In the genomic region with DNA sequence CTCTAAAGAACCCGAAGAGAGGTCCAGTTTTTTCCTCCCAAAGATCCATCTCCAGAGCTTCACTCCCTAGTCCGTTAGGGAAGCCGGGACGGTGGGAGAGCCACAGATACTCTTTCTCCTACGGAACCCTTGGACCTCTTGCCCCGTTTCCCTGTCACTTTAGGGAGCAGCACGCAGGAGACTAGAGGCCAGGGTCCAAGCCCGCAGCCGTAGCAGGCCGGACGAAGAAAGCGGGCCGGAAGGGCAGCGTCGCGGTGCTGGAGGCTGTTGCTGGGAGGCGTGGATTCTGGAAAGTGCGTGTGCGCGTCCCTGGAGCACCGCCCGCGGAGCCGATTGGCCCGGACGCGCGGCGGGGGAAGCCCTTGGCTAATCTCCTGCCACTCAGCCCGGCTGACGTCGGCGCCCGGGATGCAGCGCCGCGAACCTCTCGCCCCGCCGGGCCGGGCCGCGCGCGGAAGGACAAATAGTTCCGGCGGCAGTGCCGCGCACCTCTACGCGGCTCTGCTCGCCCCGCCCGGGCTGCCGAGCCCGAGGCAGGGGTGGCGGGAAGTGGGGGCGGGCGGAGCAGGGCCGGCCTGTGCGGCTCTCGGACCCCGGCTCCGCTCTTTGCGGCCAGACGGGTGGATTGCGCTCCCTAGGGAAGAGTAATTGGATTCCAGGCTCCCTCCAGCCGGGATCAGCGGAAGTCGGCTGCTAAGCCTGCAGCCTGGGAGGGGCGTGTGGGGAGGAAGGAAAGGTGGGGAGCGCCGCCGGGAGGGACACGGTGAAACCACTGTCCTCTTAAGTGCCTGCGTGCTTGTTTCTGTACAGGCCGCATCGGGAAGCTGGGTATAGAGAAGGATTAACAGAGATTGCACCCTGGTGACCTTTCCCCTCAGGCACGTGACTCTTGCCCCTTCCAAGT, we compare ENCODE assay signal across 1 cellular context.
TF ChIP-seq lines count a peak whose summit lies in the region.

No MANE protein-coding gene starts in this region.

TF ChIP-seq in HepG2, 621 proteins besides CTCF, POLR2A, EP300 and RAD21 (continued from another document and continues in another):
- TF ChIP-seq, protein P1, sequence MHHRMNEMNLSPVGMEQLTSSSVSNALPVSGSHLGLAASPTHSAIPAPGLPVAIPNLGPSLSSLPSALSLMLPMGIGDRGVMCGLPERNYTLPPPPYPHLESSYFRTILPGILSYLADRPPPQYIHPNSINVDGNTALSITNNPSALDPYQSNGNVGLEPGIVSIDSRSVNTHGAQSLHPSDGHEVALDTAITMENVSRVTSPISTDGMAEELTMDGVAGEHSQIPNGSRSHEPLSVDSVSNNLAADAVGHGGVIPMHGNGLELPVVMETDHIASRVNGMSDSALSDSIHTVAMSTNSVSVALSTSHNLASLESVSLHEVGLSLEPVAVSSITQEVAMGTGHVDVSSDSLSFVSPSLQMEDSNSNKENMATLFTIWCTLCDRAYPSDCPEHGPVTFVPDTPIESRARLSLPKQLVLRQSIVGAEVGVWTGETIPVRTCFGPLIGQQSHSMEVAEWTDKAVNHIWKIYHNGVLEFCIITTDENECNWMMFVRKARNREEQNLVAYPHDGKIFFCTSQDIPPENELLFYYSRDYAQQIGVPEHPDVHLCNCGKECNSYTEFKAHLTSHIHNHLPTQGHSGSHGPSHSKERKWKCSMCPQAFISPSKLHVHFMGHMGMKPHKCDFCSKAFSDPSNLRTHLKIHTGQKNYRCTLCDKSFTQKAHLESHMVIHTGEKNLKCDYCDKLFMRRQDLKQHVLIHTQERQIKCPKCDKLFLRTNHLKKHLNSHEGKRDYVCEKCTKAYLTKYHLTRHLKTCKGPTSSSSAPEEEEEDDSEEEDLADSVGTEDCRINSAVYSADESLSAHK (CRISPR knock-in tag; IDR thresholded peaks at IDR 0.05; ENCODE audit: borderline replicate concordance), result 0 out of 2 replicates have a peak, but pooled peaks have one; percentile 27
- peak; percentile 92 for TF ChIP-seq RNF2 (conservative IDR thresholded peaks at IDR 0.05; ENCODE audit: low read depth)
- no peak for TF ChIP-seq ZFP41 (CRISPR knock-in tag; IDR thresholded peaks at IDR 0.05; ENCODE audit: borderline replicate concordance)
- no peak for TF ChIP-seq ZNF746 (CRISPR knock-in tag; IDR thresholded peaks at IDR 0.05)
- TF ChIP-seq, protein P2, sequence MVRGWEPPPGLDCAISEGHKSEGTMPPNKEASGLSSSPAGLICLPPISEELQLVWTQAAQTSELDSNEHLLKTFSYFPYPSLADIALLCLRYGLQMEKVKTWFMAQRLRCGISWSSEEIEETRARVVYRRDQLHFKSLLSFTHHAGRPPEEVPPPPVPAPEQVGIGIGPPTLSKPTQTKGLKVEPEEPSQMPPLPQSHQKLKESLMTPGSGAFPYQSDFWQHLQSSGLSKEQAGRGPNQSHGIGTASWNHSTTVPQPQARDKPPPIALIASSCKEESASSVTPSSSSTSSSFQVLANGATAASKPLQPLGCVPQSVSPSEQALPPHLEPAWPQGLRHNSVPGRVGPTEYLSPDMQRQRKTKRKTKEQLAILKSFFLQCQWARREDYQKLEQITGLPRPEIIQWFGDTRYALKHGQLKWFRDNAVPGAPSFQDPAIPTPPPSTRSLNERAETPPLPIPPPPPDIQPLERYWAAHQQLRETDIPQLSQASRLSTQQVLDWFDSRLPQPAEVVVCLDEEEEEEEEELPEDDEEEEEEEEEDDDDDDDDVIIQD (CRISPR knock-in tag; IDR thresholded peaks at IDR 0.05; ENCODE audit: low read depth), result peak; percentile 82; the same call in 1 of the 2 replicates
- TF ChIP-seq ZNF432 (CRISPR knock-in tag; IDR thresholded peaks at IDR 0.05; ENCODE audit: borderline replicate concordance), result no peak; the same call in 1 of the 2 replicates
- TF ChIP-seq ZNF792 (CRISPR knock-in tag; IDR thresholded peaks at IDR 0.05), result peak; percentile 81
- TF ChIP-seq ZNF644 (CRISPR knock-in tag; IDR thresholded peaks at IDR 0.05; ENCODE audit: low read depth), result 0 out of 2 replicates have a peak, but pooled peaks have one; percentile 57
- peak; percentile 95 for TF ChIP-seq HDAC1 (CRISPR knock-in tag; IDR thresholded peaks at IDR 0.05)
- TF ChIP-seq GATAD2A (CRISPR knock-in tag; IDR thresholded peaks at IDR 0.05), result peak; percentile 73
- TF ChIP-seq STAT5B (CRISPR knock-in tag; IDR thresholded peaks at IDR 0.05), result 0 out of 2 replicates have a peak, but pooled peaks have one; percentile 16
- TF ChIP-seq ZNF883 (CRISPR knock-in tag; IDR thresholded peaks at IDR 0.05; ENCODE audit: not compliant biosample characterization), result no peak
- TF ChIP-seq, protein P3, sequence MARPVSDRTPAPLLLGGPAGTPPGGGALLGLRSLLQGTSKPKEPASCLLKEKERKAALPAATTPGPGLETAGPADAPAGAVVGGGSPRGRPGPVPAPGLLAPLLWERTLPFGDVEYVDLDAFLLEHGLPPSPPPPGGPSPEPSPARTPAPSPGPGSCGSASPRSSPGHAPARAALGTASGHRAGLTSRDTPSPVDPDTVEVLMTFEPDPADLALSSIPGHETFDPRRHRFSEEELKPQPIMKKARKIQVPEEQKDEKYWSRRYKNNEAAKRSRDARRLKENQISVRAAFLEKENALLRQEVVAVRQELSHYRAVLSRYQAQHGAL (CRISPR knock-in tag; IDR thresholded peaks at IDR 0.05; ENCODE audit: not compliant biosample characterization), result peak; percentile 83
- TF ChIP-seq TBX2 (CRISPR knock-in tag; IDR thresholded peaks at IDR 0.05; ENCODE audit: borderline replicate concordance), result peak; percentile 87
- TF ChIP-seq MAFK (conservative IDR thresholded peaks at IDR 0.05 in 1 of 2, IDR thresholded peaks at IDR 0.05 in 1 of 2; ENCODE audit: low read length in 2 of 2), result no peak
- TF ChIP-seq, protein P4, sequence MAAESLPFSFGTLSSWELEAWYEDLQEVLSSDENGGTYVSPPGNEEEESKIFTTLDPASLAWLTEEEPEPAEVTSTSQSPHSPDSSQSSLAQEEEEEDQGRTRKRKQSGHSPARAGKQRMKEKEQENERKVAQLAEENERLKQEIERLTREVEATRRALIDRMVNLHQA (CRISPR knock-in tag; IDR thresholded peaks at IDR 0.05), result no peak
- TF ChIP-seq ERF (CRISPR knock-in tag; IDR thresholded peaks at IDR 0.05), result peak; percentile 80
- peak; percentile 54 for TF ChIP-seq JUN (CRISPR knock-in tag; IDR thresholded peaks at IDR 0.05)
- no peak for TF ChIP-seq MATR3 (CRISPR knock-in tag; IDR thresholded peaks at IDR 0.05)
- TF ChIP-seq ZC3H4 (CRISPR knock-in tag; IDR thresholded peaks at IDR 0.05; ENCODE audit: borderline replicate concordance), result no peak; the same call in 1 of the 2 replicates
- TF ChIP-seq CBFB (CRISPR knock-in tag; IDR thresholded peaks at IDR 0.05), result peak; percentile 73; the same call in 1 of the 2 replicates
- TF ChIP-seq, protein P5, sequence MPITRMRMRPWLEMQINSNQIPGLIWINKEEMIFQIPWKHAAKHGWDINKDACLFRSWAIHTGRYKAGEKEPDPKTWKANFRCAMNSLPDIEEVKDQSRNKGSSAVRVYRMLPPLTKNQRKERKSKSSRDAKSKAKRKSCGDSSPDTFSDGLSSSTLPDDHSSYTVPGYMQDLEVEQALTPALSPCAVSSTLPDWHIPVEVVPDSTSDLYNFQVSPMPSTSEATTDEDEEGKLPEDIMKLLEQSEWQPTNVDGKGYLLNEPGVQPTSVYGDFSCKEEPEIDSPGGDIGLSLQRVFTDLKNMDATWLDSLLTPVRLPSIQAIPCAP (CRISPR knock-in tag; IDR thresholded peaks at IDR 0.05; ENCODE audit: low read depth), result no peak
- TF ChIP-seq, protein P6, sequence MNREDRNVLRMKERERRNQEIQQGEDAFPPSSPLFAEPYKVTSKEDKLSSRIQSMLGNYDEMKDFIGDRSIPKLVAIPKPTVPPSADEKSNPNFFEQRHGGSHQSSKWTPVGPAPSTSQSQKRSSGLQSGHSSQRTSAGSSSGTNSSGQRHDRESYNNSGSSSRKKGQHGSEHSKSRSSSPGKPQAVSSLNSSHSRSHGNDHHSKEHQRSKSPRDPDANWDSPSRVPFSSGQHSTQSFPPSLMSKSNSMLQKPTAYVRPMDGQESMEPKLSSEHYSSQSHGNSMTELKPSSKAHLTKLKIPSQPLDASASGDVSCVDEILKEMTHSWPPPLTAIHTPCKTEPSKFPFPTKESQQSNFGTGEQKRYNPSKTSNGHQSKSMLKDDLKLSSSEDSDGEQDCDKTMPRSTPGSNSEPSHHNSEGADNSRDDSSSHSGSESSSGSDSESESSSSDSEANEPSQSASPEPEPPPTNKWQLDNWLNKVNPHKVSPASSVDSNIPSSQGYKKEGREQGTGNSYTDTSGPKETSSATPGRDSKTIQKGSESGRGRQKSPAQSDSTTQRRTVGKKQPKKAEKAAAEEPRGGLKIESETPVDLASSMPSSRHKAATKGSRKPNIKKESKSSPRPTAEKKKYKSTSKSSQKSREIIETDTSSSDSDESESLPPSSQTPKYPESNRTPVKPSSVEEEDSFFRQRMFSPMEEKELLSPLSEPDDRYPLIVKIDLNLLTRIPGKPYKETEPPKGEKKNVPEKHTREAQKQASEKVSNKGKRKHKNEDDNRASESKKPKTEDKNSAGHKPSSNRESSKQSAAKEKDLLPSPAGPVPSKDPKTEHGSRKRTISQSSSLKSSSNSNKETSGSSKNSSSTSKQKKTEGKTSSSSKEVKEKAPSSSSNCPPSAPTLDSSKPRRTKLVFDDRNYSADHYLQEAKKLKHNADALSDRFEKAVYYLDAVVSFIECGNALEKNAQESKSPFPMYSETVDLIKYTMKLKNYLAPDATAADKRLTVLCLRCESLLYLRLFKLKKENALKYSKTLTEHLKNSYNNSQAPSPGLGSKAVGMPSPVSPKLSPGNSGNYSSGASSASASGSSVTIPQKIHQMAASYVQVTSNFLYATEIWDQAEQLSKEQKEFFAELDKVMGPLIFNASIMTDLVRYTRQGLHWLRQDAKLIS (CRISPR knock-in tag; IDR thresholded peaks at IDR 0.05), result peak; percentile 54; the same call in 1 of the 2 replicates
- TF ChIP-seq YEATS4 (CRISPR knock-in tag; IDR thresholded peaks at IDR 0.05; ENCODE audit: borderline replicate concordance), result peak; percentile 89; the same call in 1 of the 2 replicates
- TF ChIP-seq, protein P7, sequence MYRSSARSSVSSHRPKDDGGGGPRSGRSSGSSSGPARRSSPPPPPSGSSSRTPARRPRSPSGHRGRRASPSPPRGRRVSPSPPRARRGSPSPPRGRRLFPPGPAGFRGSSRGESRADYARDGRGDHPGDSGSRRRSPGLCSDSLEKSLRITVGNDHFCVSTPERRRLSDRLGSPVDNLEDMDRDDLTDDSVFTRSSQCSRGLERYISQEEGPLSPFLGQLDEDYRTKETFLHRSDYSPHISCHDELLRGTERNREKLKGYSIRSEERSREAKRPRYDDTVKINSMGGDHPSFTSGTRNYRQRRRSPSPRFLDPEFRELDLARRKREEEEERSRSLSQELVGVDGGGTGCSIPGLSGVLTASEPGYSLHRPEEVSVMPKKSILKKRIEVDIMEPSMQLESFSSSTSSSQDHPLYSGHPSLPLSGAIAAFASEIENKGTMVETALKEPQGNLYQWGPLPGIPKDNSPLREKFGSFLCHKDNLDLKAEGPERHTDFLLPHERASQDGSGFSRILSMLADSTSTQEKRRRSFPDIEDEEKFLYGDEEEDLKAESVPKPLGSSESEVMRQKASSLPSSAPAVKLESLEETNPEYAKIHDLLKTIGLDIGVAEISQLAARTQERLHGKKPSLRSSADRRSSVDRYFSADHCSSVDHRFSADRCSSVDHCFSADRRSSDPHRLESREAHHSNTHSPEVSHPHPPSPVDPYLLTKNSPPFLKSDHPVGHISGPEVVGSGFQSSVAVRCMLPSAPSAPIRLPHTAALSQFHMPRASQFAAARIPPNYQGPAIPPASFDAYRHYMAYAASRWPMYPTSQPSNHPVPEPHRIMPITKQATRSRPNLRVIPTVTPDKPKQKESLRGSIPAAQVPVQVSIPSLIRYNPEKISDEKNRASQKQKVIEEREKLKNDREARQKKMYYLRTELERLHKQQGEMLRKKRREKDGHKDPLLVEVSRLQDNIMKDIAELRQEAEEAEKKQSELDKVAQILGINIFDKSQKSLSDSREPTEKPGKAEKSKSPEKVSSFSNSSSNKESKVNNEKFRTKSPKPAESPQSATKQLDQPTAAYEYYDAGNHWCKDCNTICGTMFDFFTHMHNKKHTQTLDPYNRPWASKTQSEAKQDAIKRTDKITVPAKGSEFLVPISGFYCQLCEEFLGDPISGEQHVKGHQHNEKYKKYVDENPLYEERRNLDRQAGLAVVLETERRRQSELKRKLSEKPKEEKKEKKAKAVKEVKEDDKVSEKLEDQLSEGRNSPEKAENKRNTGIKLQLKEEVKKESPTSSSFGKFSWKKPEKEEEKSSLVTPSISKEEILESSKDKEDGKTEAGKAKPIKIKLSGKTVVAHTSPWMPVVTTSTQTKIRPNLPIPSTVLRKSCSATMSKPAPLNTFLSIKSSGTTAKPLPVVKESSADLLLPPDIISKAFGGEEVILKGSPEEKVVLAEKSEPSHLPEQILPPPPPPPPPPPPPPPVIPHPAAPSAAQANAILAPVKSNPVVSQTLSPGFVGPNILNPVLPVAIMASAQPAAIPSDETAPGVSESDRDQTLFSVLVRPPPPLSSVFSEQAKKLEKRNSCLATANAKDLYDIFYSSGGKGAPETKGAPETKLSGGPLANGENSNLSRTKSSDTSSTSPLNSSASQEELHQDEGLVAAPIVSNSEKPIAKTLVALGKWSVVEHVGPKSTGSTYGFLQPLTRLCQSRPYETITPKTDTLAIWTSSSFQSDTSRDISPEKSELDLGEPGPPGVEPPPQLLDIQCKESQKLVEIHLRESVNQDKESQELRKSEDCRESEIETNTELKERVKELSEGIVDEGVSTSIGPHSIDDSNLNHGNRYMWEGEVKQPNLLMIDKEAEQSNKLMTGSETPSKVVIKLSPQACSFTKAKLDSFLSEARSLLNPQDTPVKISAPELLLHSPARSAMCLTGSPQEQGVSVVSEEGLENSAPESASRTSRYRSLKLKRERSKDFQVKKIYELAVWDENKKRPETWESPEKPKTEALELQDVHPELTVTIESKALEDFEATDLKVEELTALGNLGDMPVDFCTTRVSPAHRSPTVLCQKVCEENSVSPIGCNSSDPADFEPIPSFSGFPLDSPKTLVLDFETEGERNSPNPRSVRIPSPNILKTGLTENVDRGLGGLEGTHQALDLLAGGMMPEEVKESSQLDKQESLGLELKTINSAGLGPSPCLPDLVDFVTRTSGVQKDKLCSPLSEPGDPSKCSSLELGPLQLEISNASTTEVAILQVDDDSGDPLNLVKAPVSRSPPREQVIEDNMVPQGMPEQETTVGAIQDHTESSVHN (CRISPR knock-in tag; IDR thresholded peaks at IDR 0.05), result no peak
- peak; percentile 60; the same call in 1 of the 2 replicates for TF ChIP-seq FOSL2 (CRISPR knock-in tag; IDR thresholded peaks at IDR 0.05)
- peak; percentile 87; the same call in 1 of the 2 replicates for TF ChIP-seq SNAPC2 (CRISPR knock-in tag; IDR thresholded peaks at IDR 0.05)
- no peak for TF ChIP-seq ZNF136 (CRISPR knock-in tag; IDR thresholded peaks at IDR 0.05; ENCODE audit: low read depth)
- peak; percentile 66; the same call in 1 of the 2 replicates for TF ChIP-seq SIN3A (IDR thresholded peaks at IDR 0.05; ENCODE audit: borderline replicate concordance, low read depth, low read length)
- peak; percentile 84; the same call in 1 of the 2 replicates for TF ChIP-seq HOXA9 (CRISPR knock-in tag; IDR thresholded peaks at IDR 0.05; ENCODE audit: borderline replicate concordance)
- TF ChIP-seq, protein P8, sequence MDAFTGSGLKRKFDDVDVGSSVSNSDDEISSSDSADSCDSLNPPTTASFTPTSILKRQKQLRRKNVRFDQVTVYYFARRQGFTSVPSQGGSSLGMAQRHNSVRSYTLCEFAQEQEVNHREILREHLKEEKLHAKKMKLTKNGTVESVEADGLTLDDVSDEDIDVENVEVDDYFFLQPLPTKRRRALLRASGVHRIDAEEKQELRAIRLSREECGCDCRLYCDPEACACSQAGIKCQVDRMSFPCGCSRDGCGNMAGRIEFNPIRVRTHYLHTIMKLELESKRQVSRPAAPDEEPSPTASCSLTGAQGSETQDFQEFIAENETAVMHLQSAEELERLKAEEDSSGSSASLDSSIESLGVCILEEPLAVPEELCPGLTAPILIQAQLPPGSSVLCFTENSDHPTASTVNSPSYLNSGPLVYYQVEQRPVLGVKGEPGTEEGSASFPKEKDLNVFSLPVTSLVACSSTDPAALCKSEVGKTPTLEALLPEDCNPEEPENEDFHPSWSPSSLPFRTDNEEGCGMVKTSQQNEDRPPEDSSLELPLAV (CRISPR knock-in tag; conservative IDR thresholded peaks at IDR 0.05; ENCODE audit: low read depth), result no peak
- TF ChIP-seq DMAP1 (CRISPR knock-in tag; IDR thresholded peaks at IDR 0.05), result peak; percentile 73
- TF ChIP-seq MAFG (CRISPR knock-in tag; IDR thresholded peaks at IDR 0.05), result no peak
- TF ChIP-seq ZNF709 (CRISPR knock-in tag; IDR thresholded peaks at IDR 0.05), result peak; percentile 95
